8 cellular contexts compared by ENCODE assay signal in the genomic region with DNA sequence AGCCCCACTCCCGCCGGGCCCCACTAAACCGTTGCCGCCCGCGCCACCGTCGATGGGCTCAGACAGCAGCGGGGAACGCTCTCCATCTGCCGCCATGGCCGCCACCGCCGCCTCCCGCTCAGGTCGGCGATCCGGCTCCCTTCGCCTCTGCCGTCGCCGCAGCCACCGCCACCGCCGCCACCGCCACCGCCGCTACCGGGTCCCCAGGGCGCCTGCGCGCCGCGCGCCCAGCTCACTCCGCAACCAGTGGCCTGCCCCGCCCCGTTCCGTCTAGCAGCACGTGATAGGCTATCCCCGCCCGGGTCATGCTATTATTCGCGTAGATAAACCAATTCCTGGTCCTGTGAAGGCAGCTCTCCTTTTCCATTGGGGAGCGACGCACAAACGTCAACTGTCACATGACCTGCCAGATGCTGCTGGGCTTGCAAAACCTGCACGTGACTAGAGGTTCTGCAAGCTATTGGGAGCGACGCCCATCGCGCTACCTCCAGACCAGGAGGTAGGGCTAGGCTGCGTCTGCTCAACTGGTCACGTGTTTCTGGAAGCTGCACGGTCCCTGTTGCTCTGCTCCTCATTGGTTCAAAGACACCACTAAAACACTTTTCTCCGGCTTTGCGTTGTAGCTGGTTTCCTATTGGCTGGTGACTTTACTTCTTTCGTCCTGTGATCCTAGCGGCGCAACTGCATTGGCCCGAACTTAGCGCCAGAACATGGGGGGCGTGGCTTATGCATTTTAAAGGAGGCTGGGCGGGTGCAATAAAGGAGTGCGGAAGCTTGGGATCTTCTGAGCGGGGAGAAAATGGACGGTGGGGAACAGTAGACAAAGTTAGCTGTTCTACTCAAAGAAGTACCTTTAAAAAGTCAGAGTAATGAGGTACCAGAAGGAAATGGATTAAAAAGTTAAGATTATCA. TPM values are rescaled to one million over a fixed set of nuclear protein-coding genes. Genes with fewer than 3 reads are reported as not detected.
A peak's percentile ranks its signal among the peaks of the same experiment; 100 is the strongest.
DNase-seq lines count a peak whose midpoint lies in the region; ATAC-seq and TF ChIP-seq lines count a peak whose summit lies in the region.

A gene (minus strand): TSS at position 205 of the 912 bp plus-strand sequence. CDS start 109 bp downstream, at position 96.

- no peak for TF ChIP-seq CTCF in GM10248 (IDR thresholded peaks at IDR 0.05; ENCODE audit: control extremely low read depth, extremely low read depth, low read depth, missing control alignments)

- no peaks in the 10 kb centered on the region for H3K27me3 Mint-ChIP-seq in activated naive CD8-positive, alpha-beta T cell

- peak; percentile 91 for ATAC-seq in HG02623 (IDR thresholded peaks at IDR 0.05; ENCODE audit: unreplicated experiment)

- H3K27ac ChIP-seq in temporal lobe (ENCODE audit: low read depth, low read length): peak within 1 kb of the TSS; percentile 77

- peak within 1 kb of the TSS; percentile 96 for H3K4me3 Mint-ChIP-seq in activated naive CD8-positive, alpha-beta T cell

- no peaks in the 10 kb centered on the region for H3K36me3 Mint-ChIP-seq in activated naive CD8-positive, alpha-beta T cell

- POLR2A ChIA-PET in GM10248 (lab: Yijun Ruan, JAX): interaction anchor here (0.6 to 2.5 kb wide), 15 partner anchors 8 to 804 kb away, joined by 3 to 27 read pairs (median 4); a partner anchor contains a TSS

- H3K9me3 Mint-ChIP-seq in activated naive CD8-positive, alpha-beta T cell (ENCODE audit: low read depth): no peaks in the 10 kb centered on the region

- peaks cover 30% of the 10 kb centered on the region for H3K4me1 Mint-ChIP-seq in activated naive CD8-positive, alpha-beta T cell (ENCODE audit: low read depth)

- H3K27ac Mint-ChIP-seq in activated naive CD8-positive, alpha-beta T cell: peak within 1 kb of the TSS; percentile 97

- peak; percentile 92 for DNase-seq in GM10248 (ENCODE audit: extremely low spot score)
- peak; percentile 100 for DNase-seq in NCI-H1105 (lab: John Stamatoyannopoulos, UW)
- peak; percentile 94 for DNase-seq in SKM-1 treated with dmso at 0.1 percent for 144 hours (lab: John Stamatoyannopoulos, UW; ENCODE audit: unreplicated experiment)
- DNase-seq in glomerular endothelial cell (ENCODE audit: extremely low read depth, low read depth, low spot score): peak; percentile 99
- DNase-seq in occipital lobe (lab: John Stamatoyannopoulos, UW): peak; percentile 100

- CTCF ChIA-PET in GM10248 (lab: Yijun Ruan, JAX): interaction anchor here (1.1 to 4.3 kb wide), 8 partner anchors 9 to 149 kb away, joined by 3 to 27 read pairs (median 3); a partner anchor contains a TSS

RNA-seq across cellular contexts. Expression of the gene that starts here (rescaled TPM):
- total RNA-seq in glomerular endothelial cell: 14.8 and 20.9 TPM in 2 replicates
- total RNA-seq in occipital lobe: 26.0 TPM
- total RNA-seq in temporal lobe: 16.5 TPM

Comparison
In these comparisons a context has a peak if more than half of its experiments do, and no peak if none do; other contexts are left out.
1. Peak in every context shown above with its lines: DNase-seq, ATAC-seq and H3K27ac ChIP-seq.